In genomic region chr22:39519681-39520053, GRCh38 we compare ENCODE assay signal across 8 cellular contexts. TPM values are rescaled to one million over a fixed set of nuclear protein-coding genes. Genes with fewer than 3 reads are reported as not detected.
DNase-seq lines count a peak whose midpoint lies in the region; ATAC-seq, FAIRE-seq and TF ChIP-seq lines count a peak whose summit lies in the region.

No MANE protein-coding gene starts in this region.

- H3K9me3 ChIP-seq in OCI-LY7 (ENCODE audit: low read length) (no peaks in the 10 kb centered on the region), HepG2 (ENCODE audit: low read length) (no peaks in the 10 kb centered on the region)

- H3K36me3 ChIP-seq in OCI-LY7 (ENCODE audit: insufficient read depth, low read length) = peaks cover 82% of the 10 kb centered on the region
- H3K36me3 ChIP-seq in HepG2 (replicated peaks in 1 of 2; ENCODE audit: control insufficient read depth in 1 of 2, insufficient read depth in 2 of 2, low read length in 2 of 2) = peaks cover 24 to 44% of the 10 kb centered on the region in 2 experiments

- TF ChIP-seq RAD21 in HepG2 (CRISPR knock-in tag; IDR thresholded peaks at IDR 0.05) = peak; percentile 48

- H3K79me2 ChIP-seq in OCI-LY7 (ENCODE audit: insufficient read depth, low read depth, low read length) (peaks cover 87% of the 10 kb centered on the region), HepG2 (ENCODE audit: insufficient read depth, low read length) (peaks cover 42% of the 10 kb centered on the region)

- CTCF ChIA-PET in OCI-LY7 (lab: Charles Lee; ENCODE audit: unreplicated experiment) (interaction anchor here (0.6 to 1.0 kb wide), 3 partner anchors 9 to 121 kb away, joined by 7 to 35 read pairs (median 8); no protein-coding TSS in a partner anchor), HepG2 (lab: Yijun Ruan, JAX; ENCODE audit: low intra/inter-chr PET ratio, low total read pairs) (interaction anchor here (1.7 kb wide), 1 partner anchor 23 kb away, joined by 5 read pairs; no protein-coding TSS in a partner anchor)

- H3K27ac ChIP-seq in OCI-LY7 (ENCODE audit: low read depth, low read length, poor library complexity, severe bottlenecking) (peak overlapping the region; percentile 89), HepG2 (ENCODE audit: extremely low read length, insufficient read depth, low read length) (peak overlapping the region; percentile 100), temporal lobe (ENCODE audit: low read depth, low read length) (peak overlapping the region; percentile 98)

- peak overlapping the region; percentile 87 for H3K4me2 ChIP-seq in OCI-LY7 (ENCODE audit: low read length)
- peak overlapping the region; percentile 98 for H3K4me2 ChIP-seq in HepG2 (ENCODE audit: low read depth, low read length)

- in situ Hi-C loops in HepG2 (cut with HindIII; ENCODE audit: extremely low pct_ligation_motif_present, low pct_unique_long_range_greater_than_20kb) = no loop called here

- DNase-seq in stimulated activated CD4-positive, alpha-beta T cell treated with anti-CD3 and anti-CD28 coated beads, Interleukin-12 subunit alpha, Interleukin-12 subunit beta, amount 100 ng/mL, for 4 hours = peak; percentile 39
- DNase-seq in stimulated activated CD4-positive, alpha-beta T cell treated with anti-CD3 and anti-CD28 coated beads, Interleukin-15, amount 100 ng/mL, for 24 hours = no peak
- DNase-seq in OCI-LY7 (ENCODE audit: low spot score) = peak; percentile 50
- DNase-seq in cerebellum (ENCODE audit: low spot score) = peak; percentile 66
- DNase-seq in HepG2 (ENCODE audit: low spot score) = peak; percentile 58
- DNase-seq in foreskin melanocyte = no peak

- peak overlapping the region; percentile 100 for H3K9ac ChIP-seq in HepG2 (ENCODE audit: insufficient read depth, low read depth, low read length)

- H3K4me1 ChIP-seq in OCI-LY7 (ENCODE audit: insufficient read depth, low read length, poor library complexity, severe bottlenecking) (peaks cover 56% of the 10 kb centered on the region), HepG2 (ENCODE audit: insufficient read depth, low read length) (peaks cover 46% of the 10 kb centered on the region)

- WGBS in HepG2 (ENCODE audit: low lambda C conversion rate) = 0% methylated on average over 12 of the region's 32 CpGs

- peaks cover 25% of the 10 kb centered on the region for H4K20me1 ChIP-seq in OCI-LY7 (ENCODE audit: insufficient read depth, low read length)
- peaks cover 41% of the 10 kb centered on the region for H4K20me1 ChIP-seq in HepG2 (ENCODE audit: insufficient read depth, low read length)

- H3K4me3 ChIP-seq in OCI-LY7 (ENCODE audit: low read depth, low read length, poor library complexity, severe bottlenecking) (peak overlapping the region; percentile 85), HepG2 (replicated peaks in 1 of 3; ENCODE audit: insufficient read depth in 1 of 3, low read depth in 2 of 3, low read length in 3 of 3) (peak overlapping the region; percentile 79 to 100 (median 89))

- H3K9me2 ChIP-seq in OCI-LY7 (ENCODE audit: insufficient read depth, low read length) = no peaks in the 10 kb centered on the region

- no peaks in the 10 kb centered on the region; a peak in 1 of 5 replicates for H3K27me3 ChIP-seq in HepG2 (ENCODE audit: control insufficient read depth in 1 of 2, insufficient read depth in 2 of 2, low read length in 2 of 2)

- TF ChIP-seq POLR2A in HepG2 (IDR thresholded peaks at IDR 0.05; ENCODE audit: insufficient read depth in 1 of 2, low read depth in 2 of 2, low read length in 2 of 2) = peak; percentile 56 to 92

- TF ChIP-seq CTCF in OCI-LY7 (conservative IDR thresholded peaks at IDR 0.05; ENCODE audit: low read length) = peak; percentile 66
- peak; percentile 73 for TF ChIP-seq CTCF in HepG2 (CRISPR knock-in tag; IDR thresholded peaks at IDR 0.05)

- H2AFZ ChIP-seq in OCI-LY7 (ENCODE audit: low read length) = peak overlapping the region; percentile 72; the same call in 1 of the 2 replicates
- no peak overlapping the region for H2AFZ ChIP-seq in HepG2 (ENCODE audit: low read length)

- ATAC-seq in HG02759 (IDR thresholded peaks at IDR 0.05; ENCODE audit: unreplicated experiment) (peak; percentile 13), HepG2 (peak; percentile 52)

- BruUV-seq in OCI-LY7 (replicated peaks; lab: Mats Ljungman, UMichigan) (TSS peak; percentile 93), HepG2 (replicated peaks; lab: Mats Ljungman, UMichigan) (no TSS peak)

- FAIRE-seq in HepG2 (lab: Jason Lieb, UNC) = no peak

- POLR2A ChIA-PET in OCI-LY7 (lab: Charles Lee) (interaction anchor here (0.5 to 1.3 kb wide), 14 partner anchors 9 to 1105 kb away, joined by 3 to 15 read pairs (median 4); partner anchors contain the start of gene MIEF1), HepG2 (lab: Yijun Ruan, JAX) (interaction anchor here (0.8 to 3.0 kb wide), 27 partner anchors 9 to 814 kb away, joined by 3 to 118 read pairs (median 7); partner anchors contain the start of genes GTPBP1, MIEF1, RPL3 and RPS19BP1)

- no peak for TF ChIP-seq EP300 in HepG2 (IDR thresholded peaks at IDR 0.05; ENCODE audit: low read depth in 2 of 2, low read length in 2 of 2)
- no peak for TF ChIP-seq EP300 in HepG2 (CRISPR knock-in tag; IDR thresholded peaks at IDR 0.05; ENCODE audit: borderline replicate concordance)

- intact Hi-C loops in OCI-LY7 (cut with micrococcal nuclease; ENCODE audit: unreplicated experiment) (no loop called here), HepG2 (cut with micrococcal nuclease; ENCODE audit: unreplicated experiment) (loop anchor here (2.0 kb wide), 1 partner anchor 17 kb away; the partner anchor contains the start of gene MIEF1)

RNA-seq across cellular contexts. Expression of gene ATF4, which starts 0.7 kb away (rescaled TPM):
- 716 and 720 TPM in 2 replicates for total RNA-seq in OCI-LY7 (2014; rRNA removed; shearing (Covaris generic))
- total RNA-seq in OCI-LY7 (2022) (732 and 779 TPM in 2 replicates), cerebellum (70.2 TPM), HepG2 (2016; rRNA removed; fragmentation: Illumina TruSeq; extraction: Trizol) (442 and 486 TPM in 2 replicates), temporal lobe (72.0 TPM)
- 489 and 519 TPM in 2 replicates for total RNA-seq in HepG2 (2016; cell fraction: cytosol; rRNA removed; fragmentation: Illumina TruSeq; extraction: Trizol; ENCODE audit: low read depth)
- 409 and 471 TPM in 2 replicates for total RNA-seq in HepG2 (2016; cell fraction: insoluble cytoplasmic fraction; rRNA removed; fragmentation: Illumina TruSeq; extraction: Trizol)
- total RNA-seq in HepG2 (2016; cell fraction: membrane; rRNA removed; fragmentation: Illumina TruSeq; extraction: Trizol) = 1,028 and 1,060 TPM in 2 replicates
- 286 and 328 TPM in 2 replicates for total RNA-seq in HepG2 (2016; cell fraction: nucleus; rRNA removed; fragmentation: Illumina TruSeq; extraction: Trizol)
- 1,157 and 1,297 TPM in 2 replicates for polyA plus RNA-seq in HepG2 (2011; rRNA removed)
- polyA plus RNA-seq in HepG2 (2011; cell fraction: cytosol; rRNA removed) = 1,218 and 1,254 TPM in 2 replicates
- polyA plus RNA-seq in HepG2 (2011; cell fraction: nucleus; rRNA removed) = 1,279 and 1,395 TPM in 2 replicates
- polyA plus RNA-seq in HepG2 (2012) = 465 and 610 TPM in 2 replicates
- 745 and 811 TPM in 2 replicates for polyA plus RNA-seq in HepG2 (2016; cell fraction: cytosol; fragmentation: Illumina TruSeq; extraction: Trizol; ENCODE audit: low read depth)
- 563 and 623 TPM in 2 replicates for polyA plus RNA-seq in HepG2 (2016; cell fraction: insoluble cytoplasmic fraction; fragmentation: Illumina TruSeq; extraction: Trizol; ENCODE audit: low read depth)
- 1,265 and 1,282 TPM in 2 replicates for polyA plus RNA-seq in HepG2 (2016; cell fraction: membrane; fragmentation: Illumina TruSeq; extraction: Trizol; ENCODE audit: low read depth)
- 710 and 725 TPM in 2 replicates for polyA plus RNA-seq in HepG2 (2016; cell fraction: nucleus; fragmentation: Illumina TruSeq; extraction: Trizol; ENCODE audit: insufficient read depth, low read depth)
- 242 and 314 TPM in 2 replicates for polyA minus RNA-seq in HepG2 (2011; rRNA and poly(A)+ RNA removed; ENCODE audit: low replicate concordance)
- 175 and 193 TPM in 2 replicates for polyA minus RNA-seq in HepG2 (2011; cell fraction: cytosol; rRNA and poly(A)+ RNA removed)
- polyA minus RNA-seq in HepG2 (2011; cell fraction: nucleus; rRNA and poly(A)+ RNA removed) = 213 and 242 TPM in 2 replicates

RNA-seq across cellular contexts. Expression of gene RPS19BP1, which starts 12.9 kb away (rescaled TPM):
- 148 and 185 TPM in 2 replicates for total RNA-seq in OCI-LY7 (2014; rRNA removed; shearing (Covaris generic))
- total RNA-seq in OCI-LY7 (2022) (78.6 and 88.1 TPM in 2 replicates), cerebellum (18.0 TPM), HepG2 (2016; rRNA removed; fragmentation: Illumina TruSeq; extraction: Trizol) (81.3 and 88.2 TPM in 2 replicates), temporal lobe (31.7 TPM)
- 128 and 142 TPM in 2 replicates for total RNA-seq in HepG2 (2016; cell fraction: cytosol; rRNA removed; fragmentation: Illumina TruSeq; extraction: Trizol; ENCODE audit: low read depth)
- 77.0 and 92.6 TPM in 2 replicates for total RNA-seq in HepG2 (2016; cell fraction: insoluble cytoplasmic fraction; rRNA removed; fragmentation: Illumina TruSeq; extraction: Trizol)
- total RNA-seq in HepG2 (2016; cell fraction: membrane; rRNA removed; fragmentation: Illumina TruSeq; extraction: Trizol) = 138 and 159 TPM in 2 replicates
- 32.9 and 36.8 TPM in 2 replicates for total RNA-seq in HepG2 (2016; cell fraction: nucleus; rRNA removed; fragmentation: Illumina TruSeq; extraction: Trizol)
- 44.3 and 47.8 TPM in 2 replicates for polyA plus RNA-seq in HepG2 (2011; rRNA removed)
- 48.9 and 72.7 TPM in 2 replicates for polyA plus RNA-seq in HepG2 (2011; cell fraction: cytosol; rRNA removed)
- polyA plus RNA-seq in HepG2 (2011; cell fraction: nucleus; rRNA removed) = 39.6 and 43.4 TPM in 2 replicates
- 22.5 and 32.4 TPM in 2 replicates for polyA plus RNA-seq in HepG2 (2012)
- 155 and 179 TPM in 2 replicates for polyA plus RNA-seq in HepG2 (2016; cell fraction: cytosol; fragmentation: Illumina TruSeq; extraction: Trizol; ENCODE audit: low read depth)
- polyA plus RNA-seq in HepG2 (2016; cell fraction: insoluble cytoplasmic fraction; fragmentation: Illumina TruSeq; extraction: Trizol; ENCODE audit: low read depth) = 84.3 and 101 TPM in 2 replicates
- polyA plus RNA-seq in HepG2 (2016; cell fraction: membrane; fragmentation: Illumina TruSeq; extraction: Trizol; ENCODE audit: low read depth) = 130 and 146 TPM in 2 replicates
- polyA plus RNA-seq in HepG2 (2016; cell fraction: nucleus; fragmentation: Illumina TruSeq; extraction: Trizol; ENCODE audit: insufficient read depth, low read depth) = 72.3 and 78.7 TPM in 2 replicates
- polyA minus RNA-seq in HepG2 (2011; rRNA and poly(A)+ RNA removed; ENCODE audit: low replicate concordance) = 8.8 and 14.5 TPM in 2 replicates
- polyA minus RNA-seq in HepG2 (2011; cell fraction: cytosol; rRNA and poly(A)+ RNA removed) = 7.8 and 8.0 TPM in 2 replicates
- 12.2 and 13.9 TPM in 2 replicates for polyA minus RNA-seq in HepG2 (2011; cell fraction: nucleus; rRNA and poly(A)+ RNA removed)

RNA-seq across cellular contexts. Expression of gene MIEF1, which starts 17.6 kb away (rescaled TPM):
- total RNA-seq in OCI-LY7 (2014; rRNA removed; shearing (Covaris generic)) = 32.5 and 34.1 TPM in 2 replicates
- total RNA-seq in OCI-LY7 (2022) (51.9 and 55.0 TPM in 2 replicates), cerebellum (24.8 TPM), HepG2 (2016; rRNA removed; fragmentation: Illumina TruSeq; extraction: Trizol) (34.8 and 41.4 TPM in 2 replicates), temporal lobe (17.5 TPM)
- total RNA-seq in HepG2 (2016; cell fraction: cytosol; rRNA removed; fragmentation: Illumina TruSeq; extraction: Trizol; ENCODE audit: low read depth) = 5.5 and 6.5 TPM in 2 replicates
- total RNA-seq in HepG2 (2016; cell fraction: insoluble cytoplasmic fraction; rRNA removed; fragmentation: Illumina TruSeq; extraction: Trizol) = 33.7 and 36.8 TPM in 2 replicates
- 22.9 and 23.9 TPM in 2 replicates for total RNA-seq in HepG2 (2016; cell fraction: membrane; rRNA removed; fragmentation: Illumina TruSeq; extraction: Trizol)
- total RNA-seq in HepG2 (2016; cell fraction: nucleus; rRNA removed; fragmentation: Illumina TruSeq; extraction: Trizol) = 26.2 and 27.8 TPM in 2 replicates
- polyA plus RNA-seq in HepG2 (2011; rRNA removed) = 21.7 and 22.3 TPM in 2 replicates
- polyA plus RNA-seq in HepG2 (2011; cell fraction: cytosol; rRNA removed) = 19.7 and 20.6 TPM in 2 replicates
- polyA plus RNA-seq in HepG2 (2011; cell fraction: nucleus; rRNA removed) = 24.5 and 25.2 TPM in 2 replicates
- 28.6 and 29.6 TPM in 2 replicates for polyA plus RNA-seq in HepG2 (2012)
- 2.6 and 3.1 TPM in 2 replicates for polyA plus RNA-seq in HepG2 (2016; cell fraction: cytosol; fragmentation: Illumina TruSeq; extraction: Trizol; ENCODE audit: low read depth)
- 31.2 and 35.5 TPM in 2 replicates for polyA plus RNA-seq in HepG2 (2016; cell fraction: insoluble cytoplasmic fraction; fragmentation: Illumina TruSeq; extraction: Trizol; ENCODE audit: low read depth)
- polyA plus RNA-seq in HepG2 (2016; cell fraction: membrane; fragmentation: Illumina TruSeq; extraction: Trizol; ENCODE audit: low read depth) = 11.4 and 11.8 TPM in 2 replicates
- 32.6 and 32.8 TPM in 2 replicates for polyA plus RNA-seq in HepG2 (2016; cell fraction: nucleus; fragmentation: Illumina TruSeq; extraction: Trizol; ENCODE audit: insufficient read depth, low read depth)
- 36.4 and 63.8 TPM in 2 replicates for polyA minus RNA-seq in HepG2 (2011; rRNA and poly(A)+ RNA removed; ENCODE audit: low replicate concordance)
- 19.3 and 21.8 TPM in 2 replicates for polyA minus RNA-seq in HepG2 (2011; cell fraction: cytosol; rRNA and poly(A)+ RNA removed)
- polyA minus RNA-seq in HepG2 (2011; cell fraction: nucleus; rRNA and poly(A)+ RNA removed) = 27.2 and 33.9 TPM in 2 replicates

RNA-seq across cellular contexts. Expression of gene CACNA1I, which starts 50.9 kb away (rescaled TPM):
- total RNA-seq in OCI-LY7 (2014; rRNA removed; shearing (Covaris generic)) = 0.03 TPM in 2 replicates
- total RNA-seq in OCI-LY7 (2022) (0.17 TPM in 1 of 2 replicates, not detected in the other), cerebellum (0.91 TPM), HepG2 (2016; rRNA removed; fragmentation: Illumina TruSeq; extraction: Trizol) (not detected in 2 replicates), temporal lobe (10.1 TPM)
- total RNA-seq in HepG2 (2016; cell fraction: cytosol; rRNA removed; fragmentation: Illumina TruSeq; extraction: Trizol; ENCODE audit: low read depth) = not detected in 2 replicates
- not detected in 2 replicates for total RNA-seq in HepG2 (2016; cell fraction: insoluble cytoplasmic fraction; rRNA removed; fragmentation: Illumina TruSeq; extraction: Trizol)
- not detected in 2 replicates for total RNA-seq in HepG2 (2016; cell fraction: membrane; rRNA removed; fragmentation: Illumina TruSeq; extraction: Trizol)
- total RNA-seq in HepG2 (2016; cell fraction: nucleus; rRNA removed; fragmentation: Illumina TruSeq; extraction: Trizol) = not detected in 2 replicates
- not detected in 2 replicates for polyA plus RNA-seq in HepG2 (2011; rRNA removed)
- polyA plus RNA-seq in HepG2 (2011; cell fraction: cytosol; rRNA removed) = not detected in 2 replicates
- 0.02 TPM in 2 replicates for polyA plus RNA-seq in HepG2 (2011; cell fraction: nucleus; rRNA removed)
- 0.03 TPM in 1 of 2 replicates, not detected in the other for polyA plus RNA-seq in HepG2 (2012)
- polyA plus RNA-seq in HepG2 (2016; cell fraction: cytosol; fragmentation: Illumina TruSeq; extraction: Trizol; ENCODE audit: low read depth) = not detected in 2 replicates
- polyA plus RNA-seq in HepG2 (2016; cell fraction: insoluble cytoplasmic fraction; fragmentation: Illumina TruSeq; extraction: Trizol; ENCODE audit: low read depth) = not detected in 2 replicates
- not detected in 2 replicates for polyA plus RNA-seq in HepG2 (2016; cell fraction: membrane; fragmentation: Illumina TruSeq; extraction: Trizol; ENCODE audit: low read depth)
- polyA plus RNA-seq in HepG2 (2016; cell fraction: nucleus; fragmentation: Illumina TruSeq; extraction: Trizol; ENCODE audit: insufficient read depth, low read depth) = not detected in 2 replicates
- polyA minus RNA-seq in HepG2 (2011; rRNA and poly(A)+ RNA removed; ENCODE audit: low replicate concordance) = 0.04 and 0.05 TPM in 2 replicates
- polyA minus RNA-seq in HepG2 (2011; cell fraction: cytosol; rRNA and poly(A)+ RNA removed) = not detected in 2 replicates
- not detected in 2 replicates for polyA minus RNA-seq in HepG2 (2011; cell fraction: nucleus; rRNA and poly(A)+ RNA removed)

Comparison
In these comparisons a context has a peak if more than half of its experiments do, and no peak if none do; other contexts are left out.
1. DNase-seq: peak in stimulated activated CD4-positive, alpha-beta T cell treated with anti-CD3 and anti-CD28 coated beads, Interleukin-12 subunit alpha, Interleukin-12 subunit beta, amount 100 ng/mL, for 4 hours (single experiment), OCI-LY7 (single experiment), cerebellum (single experiment) and HepG2 (single experiment); none in stimulated activated CD4-positive, alpha-beta T cell treated with anti-CD3 and anti-CD28 coated beads, Interleukin-15, amount 100 ng/mL, for 24 hours (single experiment) and foreskin melanocyte (single experiment).
2. Peak in every context shown above with its lines, with median percentiles within 50 percentile points of each other: H3K27ac ChIP-seq.